Comparison of ENCODE assay signal across 19 cellular contexts in the genomic region with DNA sequence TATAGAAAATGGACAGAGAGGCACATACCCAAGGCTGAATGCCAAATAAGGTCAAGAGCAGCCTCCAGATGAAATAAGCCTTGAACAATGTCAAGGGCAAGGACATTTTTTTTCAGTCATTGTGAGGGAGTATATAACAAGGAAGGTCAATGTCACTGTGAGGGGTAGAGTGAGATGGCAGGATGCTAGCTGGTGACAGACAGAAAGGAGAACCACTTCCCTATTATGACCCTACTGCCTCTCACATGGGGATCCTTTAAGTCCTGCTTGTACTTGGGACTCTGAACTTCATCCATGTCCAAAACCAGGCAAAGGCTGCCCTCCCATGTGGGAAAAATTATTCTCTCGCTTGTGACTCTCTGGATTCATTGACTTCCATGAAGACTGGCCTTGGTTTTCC.
"Had no signal": no experiment of that assay in that cellular context is flagged by ENCODE, and none has a peak within 500 bp of the region (broad histone marks: within the 10 kb centered on the region; RNA-seq: fewer than 3 reads in every experiment).

No MANE protein-coding gene starts in this region.

- H3K36me3 ChIP-seq: gastrocnemius medialis, neutrophil had no signal

- H3K4me1 ChIP-seq: gastrocnemius medialis had no signal

- DNase-seq: activated CD4-positive, alpha-beta T cell treated with anti-CD3 and anti-CD28 coated beads, Interleukin-2, amount 10 ng/mL, durations not matched to agents 7 days and 5 days; activated CD4-positive, CD25-positive, alpha-beta regulatory T cell; activated naive CD4-positive, alpha-beta T cell treated with anti-CD3 and anti-CD28 coated beads, Interleukin-2, amount 50 U/mL, for 16 hours; activated T-cell treated with anti-CD3 and anti-CD28 coated beads for 4 hours; amniotic stem cell; body of pancreas; central memory CD4-positive, alpha-beta T cell; cortex of kidney; effector memory CD8-positive, alpha-beta T cell; gastrocnemius medialis; islet precursor cell; mammary epithelial cell; naive thymus-derived CD4-positive, alpha-beta T cell; posterior cingulate gyrus had no signal

- H3K4me3 Mint-ChIP-seq: activated CD4-positive, alpha-beta T cell treated with anti-CD3 and anti-CD28 coated beads, Interleukin-2, amount 10 ng/mL, durations not matched to agents 7 days and 5 days; effector memory CD8-positive, alpha-beta T cell; naive thymus-derived CD4-positive, alpha-beta T cell had no signal

- H3K4me1 Mint-ChIP-seq: naive thymus-derived CD4-positive, alpha-beta T cell had no signal

- H3K9me3 ChIP-seq: body of pancreas, gastrocnemius medialis, neutrophil had no signal

- H3K27ac ChIP-seq: body of pancreas, epithelial cell of prostate, gastrocnemius medialis, neutrophil, skin epidermis had no signal

- H3K27ac Mint-ChIP-seq: activated CD4-positive, alpha-beta T cell treated with anti-CD3 and anti-CD28 coated beads, Interleukin-2, amount 10 ng/mL, durations not matched to agents 7 days and 5 days; activated T-helper 2 cell treated with anti-CD3 and anti-CD28 coated beads, Interferon-gamma antibody, Interleukin-2, Interleukin-4, amounts not matched to agents 10 μg/mL and 5 μg/mL and 100 μg/mL, durations not matched to agents 14 hours and 24 hours and 36 hours; effector memory CD8-positive, alpha-beta T cell; naive thymus-derived CD4-positive, alpha-beta T cell had no signal

- H3K27me3 ChIP-seq: body of pancreas, gastrocnemius medialis had no signal

- ATAC-seq: body of pancreas; effector memory CD8-positive, alpha-beta T cell; gastrocnemius medialis; left lobe of liver; naive thymus-derived CD4-positive, alpha-beta T cell had no signal

- H3K4me3 ChIP-seq: body of pancreas, gastrocnemius medialis, skin epidermis had no signal
